ENCODE assay signal across 30 cellular contexts in the genomic region with DNA sequence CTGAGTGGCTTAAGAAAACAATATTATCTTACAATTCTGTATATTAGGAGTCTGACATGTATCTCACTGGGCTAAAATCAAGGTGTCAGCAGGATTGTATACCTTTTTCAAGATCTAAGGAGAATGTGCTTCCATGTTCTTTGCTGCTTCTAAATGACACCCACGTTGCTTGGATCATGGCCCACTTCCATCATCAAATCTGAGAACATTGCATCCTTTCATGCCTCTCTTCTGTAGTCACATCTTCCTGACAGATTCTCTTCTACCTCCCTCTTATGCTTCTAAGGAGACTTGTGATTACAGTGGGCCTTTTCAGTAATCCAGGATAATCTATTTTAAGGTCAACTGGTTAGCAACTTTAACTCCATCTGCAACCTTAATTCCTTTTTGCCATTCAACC.
"Had no signal": no experiment of that assay in that cellular context is flagged by ENCODE, and none has a peak within 500 bp of the region (broad histone marks: within the 10 kb centered on the region; RNA-seq: fewer than 3 reads in every experiment).

No MANE protein-coding gene starts in this region.

- H3K4me3 Mint-ChIP-seq: endodermal cell; mesothelial cell of epicardium; naive B cell; natural killer cell treated with Interleukin-12 subunit alpha and Interleukin-12 subunit beta and Interleukin-15 and Interleukin-18, amount 100 ng/mL, for 72 hours; neural crest cell; stimulated activated naive CD8-positive, alpha-beta T cell treated with anti-CD3 and anti-CD28 coated beads, Interleukin-15, amount 100 ng/mL, for 72 hours had no signal

- H3K27ac ChIP-seq: epithelial cell of prostate, foreskin keratinocyte, gastroesophageal sphincter, heart left ventricle, hepatocyte, left lung, neutrophil, pancreas, right lobe of liver, thyroid gland, vagina had no signal

- H3K9me3 Mint-ChIP-seq: stimulated activated naive CD8-positive, alpha-beta T cell treated with anti-CD3 and anti-CD28 coated beads, Interleukin-15, amount 100 ng/mL, for 72 hours had no signal

- H3K9me3 ChIP-seq: left lung, mucosa of descending colon, neutrophil, pancreas, right lobe of liver, thyroid gland, vagina had no signal

- H3K36me3 Mint-ChIP-seq: mesothelial cell of epicardium; naive B cell; natural killer cell treated with Interleukin-12 subunit alpha and Interleukin-12 subunit beta and Interleukin-15 and Interleukin-18, amount 100 ng/mL, for 72 hours had no signal

- H3K27ac Mint-ChIP-seq: endodermal cell; mesothelial cell of epicardium; naive B cell; natural killer cell treated with Interleukin-12 subunit alpha and Interleukin-12 subunit beta and Interleukin-15 and Interleukin-18, amount 100 ng/mL, for 72 hours had no signal

- ATAC-seq: esophagus mucosa; foreskin keratinocyte; gastroesophageal sphincter; heart left ventricle; left cardiac atrium; left lung; mucosa of descending colon; natural killer cell treated with Interleukin-12 subunit alpha and Interleukin-12 subunit beta and Interleukin-15 and Interleukin-18, amount 100 ng/mL, for 72 hours; pancreas; right lobe of liver; stimulated activated naive CD8-positive, alpha-beta T cell treated with anti-CD3 and anti-CD28 coated beads, Interleukin-15, amount 100 ng/mL, for 72 hours had no signal

- H3K79me2 ChIP-seq: hepatocyte had no signal

- FAIRE-seq: islet of Langerhans, pancreas, small intestine had no signal

- H3K4me3 ChIP-seq: dorsolateral prefrontal cortex, gastroesophageal sphincter, heart left ventricle, hepatocyte, left lung, mucosa of descending colon, pancreas, right lobe of liver, thyroid gland, vagina had no signal

- DNase-seq: effector CD4-positive, alpha-beta T cell; endodermal cell; foreskin keratinocyte; heart left ventricle; left cardiac atrium; left lung; mesenchymal stem cell; mucosa of descending colon; naive B cell; pancreas; right lobe of liver; small intestine; stimulated activated CD4-positive, alpha-beta T cell treated with anti-CD3 and anti-CD28 coated beads, Interleukin-15, amount 100 ng/mL, for 24 hours; stimulated activated CD4-positive, alpha-beta T cell treated with anti-CD3 and anti-CD28 coated beads, Interleukin-4, amount 100 ng/mL, for 1 hour; stimulated activated CD8-positive, alpha-beta memory T cell treated with anti-CD3 and anti-CD28 coated beads, Interleukin-4, amount 100 ng/mL, for 48 hours; stimulated activated naive CD4-positive, alpha-beta T cell; stimulated activated naive CD8-positive, alpha-beta T cell treated with anti-CD3 and anti-CD28 coated beads, Interleukin-15, amount 100 ng/mL, for 72 hours; thyroid gland; trophoblast cell had no signal

- H3K4me2 ChIP-seq: hepatocyte had no signal

- H3K36me3 ChIP-seq: gastroesophageal sphincter, heart left ventricle, left lung, neutrophil, pancreas, right lobe of liver, thyroid gland, vagina had no signal

- H2AFZ ChIP-seq: hepatocyte had no signal

- H3K4me1 ChIP-seq: foreskin keratinocyte, gastroesophageal sphincter, heart left ventricle, left lung, pancreas, right lobe of liver, thyroid gland, vagina had no signal

- H3K27me3 ChIP-seq: dorsolateral prefrontal cortex, foreskin keratinocyte, gastroesophageal sphincter, heart left ventricle, hepatocyte, left lung, neutrophil, pancreas, right lobe of liver, thyroid gland, vagina had no signal

- H3K4me1 Mint-ChIP-seq: endodermal cell; mesothelial cell of epicardium; naive B cell; neural crest cell; stimulated activated naive CD8-positive, alpha-beta T cell treated with anti-CD3 and anti-CD28 coated beads, Interleukin-15, amount 100 ng/mL, for 72 hours had no signal

- H3K27me3 Mint-ChIP-seq: naive B cell; natural killer cell treated with Interleukin-12 subunit alpha and Interleukin-12 subunit beta and Interleukin-15 and Interleukin-18, amount 100 ng/mL, for 72 hours; stimulated activated naive CD8-positive, alpha-beta T cell treated with anti-CD3 and anti-CD28 coated beads, Interleukin-15, amount 100 ng/mL, for 72 hours had no signal
